In genomic region chr17:57463103-57463885, GRCh38 we compare ENCODE assay signal across 8 cellular contexts.
DNase-seq lines count a peak whose midpoint lies in the region; ATAC-seq and TF ChIP-seq lines count a peak whose summit lies in the region.

No MANE protein-coding gene starts in this region.

- WGBS in SK-N-SH (ENCODE audit: low lambda C conversion rate): 58% methylated on average over 9 of the region's 9 CpGs

- H3K4me2 ChIP-seq in SK-N-SH: peak overlapping the region; percentile 52

- no peak for DNase-seq in SK-N-SH
- peak; percentile 24 for DNase-seq in dermis blood vessel endothelial cell
- DNase-seq in stimulated activated CD8-positive, alpha-beta memory T cell treated with anti-CD3 and anti-CD28 coated beads, Interleukin-2, amount 100 ng/mL, for 48 hours (ENCODE audit: low read depth in 2 of 2): peak; percentile 82 to 89
- no peak for DNase-seq in midbrain (lab: John Stamatoyannopoulos, UW)
- DNase-seq in ecto neural progenitor cell (ENCODE audit: low spot score): no peak
- no peak for DNase-seq in activated gamma-delta T cell (lab: John Stamatoyannopoulos, UW)

- H3K27me3 ChIP-seq in SK-N-SH (ENCODE audit: insufficient read depth): no peaks in the 10 kb centered on the region

- TF ChIP-seq EP300 in SK-N-SH (IDR thresholded peaks at IDR 0.05; ENCODE audit: borderline replicate concordance in 1 of 2, low read depth in 1 of 2, low read length in 1 of 2): peak in 1 of 2 experiments; percentile 55; a peak in 1 of 4 replicates

- TF ChIP-seq POLR2A in GM18526 (IDR thresholded peaks at IDR 0.05; ENCODE audit: extremely low read depth, insufficient read length): peak; percentile 19

- POLR2A ChIA-PET in SK-N-SH (lab: Yijun Ruan, JAX): no interaction called here

- no peaks in the 10 kb centered on the region for H3K9me2 ChIP-seq in SK-N-SH

- H3K79me2 ChIP-seq in SK-N-SH (ENCODE audit: insufficient read depth): no peaks in the 10 kb centered on the region

- H3F3A ChIP-seq in SK-N-SH (replicated peaks; ENCODE audit: insufficient read depth): peaks cover 6% of the 10 kb centered on the region

- H3K4me1 ChIP-seq in SK-N-SH (ENCODE audit: control insufficient read depth in 1 of 2, insufficient read depth in 2 of 2, low read depth in 1 of 2, low read length in 1 of 2): peaks cover 25 to 47% of the 10 kb centered on the region in 2 experiments; a peak in 3 of 4 replicates

- CTCF ChIA-PET in SK-N-SH (lab: Yijun Ruan, JAX): no interaction called here

- no peak for TF ChIP-seq CTCF in SK-N-SH (IDR thresholded peaks at IDR 0.05)

- ATAC-seq in HG02623 (IDR thresholded peaks at IDR 0.05; ENCODE audit: unreplicated experiment): peak; percentile 76

- H4K20me1 ChIP-seq in SK-N-SH (ENCODE audit: insufficient read depth): no peaks in the 10 kb centered on the region

- H3K27ac ChIP-seq in SK-N-SH (ENCODE audit: low read depth in 2 of 2, low read length in 1 of 2): peak overlapping the region in 1 of 2 experiments; percentile 65; a peak in 3 of 4 replicates

- H3K9ac ChIP-seq in SK-N-SH: peak overlapping the region; percentile 53

- H3K4me3 ChIP-seq in SK-N-SH (ENCODE audit: low read depth in 2 of 2, low read length in 1 of 2): no peak overlapping the region

- H3K36me3 ChIP-seq in SK-N-SH (replicated peaks in 1 of 2; ENCODE audit: control insufficient read depth in 1 of 2, insufficient read depth in 2 of 2, low read length in 1 of 2): no peaks in the 10 kb centered on the region

- no peaks in the 10 kb centered on the region for H3K9me3 ChIP-seq in SK-N-SH

- no peak overlapping the region for H2AFZ ChIP-seq in SK-N-SH (ENCODE audit: low read depth)

- no peak for TF ChIP-seq RAD21 in SK-N-SH (IDR thresholded peaks at IDR 0.05; ENCODE audit: low read length)

TF ChIP-seq in SK-N-SH, 30 proteins besides CTCF, POLR2A, EP300 and RAD21:
- TF ChIP-seq TCF12 (IDR thresholded peaks at IDR 0.05): peak; percentile 46; the same call in 1 of the 2 replicates
- no peak for TF ChIP-seq USF1 (IDR thresholded peaks at IDR 0.05; ENCODE audit: borderline replicate concordance, low read depth)
- 0 out of 2 replicates have a peak, but pooled peaks have one; percentile 7 for TF ChIP-seq NFIC (IDR thresholded peaks at IDR 0.05; ENCODE audit: borderline replicate concordance)
- TF ChIP-seq FOXM1 (IDR thresholded peaks at IDR 0.05; ENCODE audit: low read depth): no peak
- no peak for TF ChIP-seq RCOR1 (IDR thresholded peaks at IDR 0.05; ENCODE audit: low read length)
- TF ChIP-seq MAX (IDR thresholded peaks at IDR 0.05; ENCODE audit: low read depth): peak; percentile 59; the same call in 1 of the 2 replicates
- TF ChIP-seq SIN3A (IDR thresholded peaks at IDR 0.05; ENCODE audit: borderline replicate concordance, low read depth, low read length): no peak

Comparison
In these comparisons a context has a peak if more than half of its experiments do, and no peak if none do; other contexts are left out.
1. DNase-seq: peak in dermis blood vessel endothelial cell (single experiment) and stimulated activated CD8-positive, alpha-beta memory T cell treated with anti-CD3 and anti-CD28 coated beads, Interleukin-2, amount 100 ng/mL, for 48 hours (2 of 2); none in SK-N-SH (single experiment), midbrain (single experiment), ecto neural progenitor cell (single experiment) and activated gamma-delta T cell (single experiment).